In the genomic region with DNA sequence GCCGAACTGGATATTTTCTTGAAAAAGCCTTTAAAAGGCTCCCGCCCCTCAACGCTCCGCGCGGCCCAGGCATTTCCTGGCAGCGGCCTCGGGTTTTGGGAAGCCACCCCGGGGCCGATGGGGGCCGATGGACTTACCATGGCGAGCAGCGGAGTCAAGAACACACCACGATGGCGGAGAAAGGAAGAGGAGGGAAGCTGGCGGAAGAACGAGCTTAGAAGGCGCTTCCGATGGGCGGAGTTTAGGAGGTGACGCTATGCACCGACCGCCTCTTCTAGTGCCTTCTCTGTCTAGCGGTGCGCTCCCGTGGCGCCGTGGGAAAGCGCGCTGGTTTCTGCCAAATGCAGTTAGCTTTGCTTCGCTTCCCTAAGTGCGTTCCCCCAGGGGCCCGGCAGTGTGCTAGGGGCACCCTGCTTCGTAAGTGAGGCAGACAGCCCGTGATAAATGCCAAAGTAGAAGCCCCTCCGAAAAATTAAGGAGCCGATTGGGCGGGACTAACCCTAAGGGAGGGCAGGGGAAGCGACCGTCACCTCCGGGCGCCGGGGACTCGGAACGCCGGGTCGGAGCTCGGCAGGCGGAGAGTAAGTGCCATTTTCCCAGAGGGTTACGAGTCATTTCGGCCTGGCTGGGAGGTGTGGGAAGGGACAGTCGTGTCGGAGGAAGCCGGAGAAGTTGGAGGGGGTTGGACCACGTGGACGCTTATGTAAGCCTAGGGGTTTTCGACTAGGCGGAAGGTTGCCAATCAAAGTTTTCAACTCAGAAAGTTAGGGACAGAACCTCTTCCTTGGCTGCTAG, we compare ENCODE assay signal across 1 cellular context.
TF ChIP-seq lines count a peak whose summit lies in the region.

A gene (minus strand): TSS at position 194 of the 795 bp plus-strand sequence. CDS start 54 bp downstream, at position 140.

TF ChIP-seq in HEK293, 187 proteins besides CTCF, POLR2A, EP300 and RAD21 (continued from another document and continues in another):
- TF ChIP-seq, protein P1, sequence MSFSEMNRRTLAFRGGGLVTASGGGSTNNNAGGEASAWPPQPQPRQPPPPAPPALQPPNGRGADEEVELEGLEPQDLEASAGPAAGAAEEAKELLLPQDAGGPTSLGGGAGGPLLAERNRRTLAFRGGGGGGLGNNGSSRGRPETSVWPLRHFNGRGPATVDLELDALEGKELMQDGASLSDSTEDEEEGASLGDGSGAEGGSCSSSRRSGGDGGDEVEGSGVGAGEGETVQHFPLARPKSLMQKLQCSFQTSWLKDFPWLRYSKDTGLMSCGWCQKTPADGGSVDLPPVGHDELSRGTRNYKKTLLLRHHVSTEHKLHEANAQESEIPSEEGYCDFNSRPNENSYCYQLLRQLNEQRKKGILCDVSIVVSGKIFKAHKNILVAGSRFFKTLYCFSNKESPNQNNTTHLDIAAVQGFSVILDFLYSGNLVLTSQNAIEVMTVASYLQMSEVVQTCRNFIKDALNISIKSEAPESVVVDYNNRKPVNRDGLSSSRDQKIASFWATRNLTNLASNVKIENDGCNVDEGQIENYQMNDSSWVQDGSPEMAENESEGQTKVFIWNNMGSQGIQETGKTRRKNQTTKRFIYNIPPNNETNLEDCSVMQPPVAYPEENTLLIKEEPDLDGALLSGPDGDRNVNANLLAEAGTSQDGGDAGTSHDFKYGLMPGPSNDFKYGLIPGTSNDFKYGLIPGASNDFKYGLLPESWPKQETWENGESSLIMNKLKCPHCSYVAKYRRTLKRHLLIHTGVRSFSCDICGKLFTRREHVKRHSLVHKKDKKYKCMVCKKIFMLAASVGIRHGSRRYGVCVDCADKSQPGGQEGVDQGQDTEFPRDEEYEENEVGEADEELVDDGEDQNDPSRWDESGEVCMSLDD (tag by site-specific recombination; IDR thresholded peaks at IDR 0.05) = no peak
- peak; percentile 69 for TF ChIP-seq ZXDB (tag by site-specific recombination; IDR thresholded peaks at IDR 0.05)
- peak; percentile 39; the same call in 1 of the 2 replicates for TF ChIP-seq ZNF391 (tag by site-specific recombination; IDR thresholded peaks at IDR 0.05; ENCODE audit: borderline replicate concordance, low read depth)
- TF ChIP-seq ZNF175 (tag by site-specific recombination; IDR thresholded peaks at IDR 0.05) = no peak
- no peak for TF ChIP-seq ZNF654 (tag by site-specific recombination; IDR thresholded peaks at IDR 0.05; ENCODE audit: low read depth)
- no peak for TF ChIP-seq ZNF266 (tag by site-specific recombination; IDR thresholded peaks at IDR 0.05; ENCODE audit: low read depth)
- peak; percentile 22; the same call in 1 of the 2 replicates for TF ChIP-seq ZBTB7A (tag by site-specific recombination; IDR thresholded peaks at IDR 0.05; ENCODE audit: low read depth)
- no peak for TF ChIP-seq HOXC10 (CRISPR knock-in tag; IDR thresholded peaks at IDR 0.05)
- no peak for TF ChIP-seq RBAK (tag by site-specific recombination; IDR thresholded peaks at IDR 0.05)
- no peak for TF ChIP-seq HOXA7 (CRISPR knock-in tag; IDR thresholded peaks at IDR 0.05; ENCODE audit: borderline replicate concordance)
- TF ChIP-seq, protein P2, sequence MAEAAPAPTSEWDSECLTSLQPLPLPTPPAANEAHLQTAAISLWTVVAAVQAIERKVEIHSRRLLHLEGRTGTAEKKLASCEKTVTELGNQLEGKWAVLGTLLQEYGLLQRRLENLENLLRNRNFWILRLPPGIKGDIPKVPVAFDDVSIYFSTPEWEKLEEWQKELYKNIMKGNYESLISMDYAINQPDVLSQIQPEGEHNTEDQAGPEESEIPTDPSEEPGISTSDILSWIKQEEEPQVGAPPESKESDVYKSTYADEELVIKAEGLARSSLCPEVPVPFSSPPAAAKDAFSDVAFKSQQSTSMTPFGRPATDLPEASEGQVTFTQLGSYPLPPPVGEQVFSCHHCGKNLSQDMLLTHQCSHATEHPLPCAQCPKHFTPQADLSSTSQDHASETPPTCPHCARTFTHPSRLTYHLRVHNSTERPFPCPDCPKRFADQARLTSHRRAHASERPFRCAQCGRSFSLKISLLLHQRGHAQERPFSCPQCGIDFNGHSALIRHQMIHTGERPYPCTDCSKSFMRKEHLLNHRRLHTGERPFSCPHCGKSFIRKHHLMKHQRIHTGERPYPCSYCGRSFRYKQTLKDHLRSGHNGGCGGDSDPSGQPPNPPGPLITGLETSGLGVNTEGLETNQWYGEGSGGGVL (tag by site-specific recombination; IDR thresholded peaks at IDR 0.05) = peak; percentile 40; the same call in 1 of the 2 replicates
- peak; percentile 94 for TF ChIP-seq ZBTB20 (tag by site-specific recombination; IDR thresholded peaks at IDR 0.05)
- TF ChIP-seq ZBTB17 (tag by site-specific recombination; IDR thresholded peaks at IDR 0.05) = peak; percentile 81
- TF ChIP-seq GLIS2 (tag by site-specific recombination; IDR thresholded peaks at IDR 0.05) = peak; percentile 80
- no peak for TF ChIP-seq ZNF37A (tag by site-specific recombination; IDR thresholded peaks at IDR 0.05)
- TF ChIP-seq MEIS1 (CRISPR knock-in tag; IDR thresholded peaks at IDR 0.05; ENCODE audit: borderline replicate concordance) = no peak
- TF ChIP-seq KLF10 (tag by site-specific recombination; IDR thresholded peaks at IDR 0.05) = no peak
- TF ChIP-seq GLI4 (tag by site-specific recombination; IDR thresholded peaks at IDR 0.05) = no peak
- no peak for TF ChIP-seq ZNF48 (tag by site-specific recombination; IDR thresholded peaks at IDR 0.05)
- TF ChIP-seq ZNF140 (tag by site-specific recombination; IDR thresholded peaks at IDR 0.05) = no peak
- TF ChIP-seq KLF16 (tag by site-specific recombination; IDR thresholded peaks at IDR 0.05) = no peak; the same call in 1 of the 2 replicates
- TF ChIP-seq GLI2 (tag by site-specific recombination; IDR thresholded peaks at IDR 0.05; ENCODE audit: borderline replicate concordance, low read depth) = no peak
- TF ChIP-seq, protein P3, sequence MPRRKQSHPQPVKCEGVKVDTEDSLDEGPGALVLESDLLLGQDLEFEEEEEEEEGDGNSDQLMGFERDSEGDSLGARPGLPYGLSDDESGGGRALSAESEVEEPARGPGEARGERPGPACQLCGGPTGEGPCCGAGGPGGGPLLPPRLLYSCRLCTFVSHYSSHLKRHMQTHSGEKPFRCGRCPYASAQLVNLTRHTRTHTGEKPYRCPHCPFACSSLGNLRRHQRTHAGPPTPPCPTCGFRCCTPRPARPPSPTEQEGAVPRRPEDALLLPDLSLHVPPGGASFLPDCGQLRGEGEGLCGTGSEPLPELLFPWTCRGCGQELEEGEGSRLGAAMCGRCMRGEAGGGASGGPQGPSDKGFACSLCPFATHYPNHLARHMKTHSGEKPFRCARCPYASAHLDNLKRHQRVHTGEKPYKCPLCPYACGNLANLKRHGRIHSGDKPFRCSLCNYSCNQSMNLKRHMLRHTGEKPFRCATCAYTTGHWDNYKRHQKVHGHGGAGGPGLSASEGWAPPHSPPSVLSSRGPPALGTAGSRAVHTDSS (tag by site-specific recombination; IDR thresholded peaks at IDR 0.05) = peak; percentile 84
- TF ChIP-seq ZNF112 (tag by site-specific recombination; IDR thresholded peaks at IDR 0.05) = no peak
- TF ChIP-seq, protein P4, sequence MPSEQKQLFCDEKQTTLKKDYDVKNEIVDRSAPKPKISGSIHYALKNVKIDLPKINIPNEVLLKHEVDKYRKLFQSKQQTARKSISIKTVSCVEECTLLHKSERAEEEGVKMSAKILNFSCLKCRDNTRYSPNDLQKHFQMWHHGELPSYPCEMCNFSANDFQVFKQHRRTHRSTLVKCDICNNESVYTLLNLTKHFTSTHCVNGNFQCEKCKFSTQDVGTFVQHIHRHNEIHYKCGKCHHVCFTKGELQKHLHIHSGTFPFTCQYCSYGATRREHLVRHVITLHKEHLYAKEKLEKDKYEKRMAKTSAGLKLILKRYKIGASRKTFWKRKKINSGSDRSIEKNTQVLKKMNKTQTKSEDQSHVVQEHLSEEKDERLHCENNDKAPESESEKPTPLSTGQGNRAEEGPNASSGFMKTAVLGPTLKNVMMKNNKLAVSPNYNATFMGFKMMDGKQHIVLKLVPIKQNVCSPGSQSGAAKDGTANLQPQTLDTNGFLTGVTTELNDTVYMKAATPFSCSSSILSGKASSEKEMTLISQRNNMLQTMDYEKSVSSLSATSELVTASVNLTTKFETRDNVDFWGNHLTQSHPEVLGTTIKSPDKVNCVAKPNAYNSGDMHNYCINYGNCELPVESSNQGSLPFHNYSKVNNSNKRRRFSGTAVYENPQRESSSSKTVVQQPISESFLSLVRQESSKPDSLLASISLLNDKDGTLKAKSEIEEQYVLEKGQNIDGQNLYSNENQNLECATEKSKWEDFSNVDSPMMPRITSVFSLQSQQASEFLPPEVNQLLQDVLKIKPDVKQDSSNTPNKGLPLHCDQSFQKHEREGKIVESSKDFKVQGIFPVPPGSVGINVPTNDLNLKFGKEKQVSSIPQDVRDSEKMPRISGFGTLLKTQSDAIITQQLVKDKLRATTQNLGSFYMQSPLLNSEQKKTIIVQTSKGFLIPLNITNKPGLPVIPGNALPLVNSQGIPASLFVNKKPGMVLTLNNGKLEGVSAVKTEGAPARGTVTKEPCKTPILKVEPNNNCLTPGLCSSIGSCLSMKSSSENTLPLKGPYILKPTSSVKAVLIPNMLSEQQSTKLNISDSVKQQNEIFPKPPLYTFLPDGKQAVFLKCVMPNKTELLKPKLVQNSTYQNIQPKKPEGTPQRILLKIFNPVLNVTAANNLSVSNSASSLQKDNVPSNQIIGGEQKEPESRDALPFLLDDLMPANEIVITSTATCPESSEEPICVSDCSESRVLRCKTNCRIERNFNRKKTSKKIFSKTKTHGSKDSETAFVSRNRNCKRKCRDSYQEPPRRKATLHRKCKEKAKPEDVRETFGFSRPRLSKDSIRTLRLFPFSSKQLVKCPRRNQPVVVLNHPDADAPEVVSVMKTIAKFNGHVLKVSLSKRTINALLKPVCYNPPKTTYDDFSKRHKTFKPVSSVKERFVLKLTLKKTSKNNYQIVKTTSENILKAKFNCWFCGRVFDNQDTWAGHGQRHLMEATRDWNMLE (tag by site-specific recombination; conservative IDR thresholded peaks at IDR 0.05; ENCODE audit: low read depth) = 0 out of 2 replicates have a peak, but pooled peaks have one; percentile 13
- no peak for TF ChIP-seq ZNF133 (tag by site-specific recombination; IDR thresholded peaks at IDR 0.05)
- TF ChIP-seq ZEB2 (tag by site-specific recombination; IDR thresholded peaks at IDR 0.05) = peak; percentile 74
- TF ChIP-seq ZNF707 (tag by site-specific recombination; IDR thresholded peaks at IDR 0.05) = no peak
- TF ChIP-seq, protein P5, sequence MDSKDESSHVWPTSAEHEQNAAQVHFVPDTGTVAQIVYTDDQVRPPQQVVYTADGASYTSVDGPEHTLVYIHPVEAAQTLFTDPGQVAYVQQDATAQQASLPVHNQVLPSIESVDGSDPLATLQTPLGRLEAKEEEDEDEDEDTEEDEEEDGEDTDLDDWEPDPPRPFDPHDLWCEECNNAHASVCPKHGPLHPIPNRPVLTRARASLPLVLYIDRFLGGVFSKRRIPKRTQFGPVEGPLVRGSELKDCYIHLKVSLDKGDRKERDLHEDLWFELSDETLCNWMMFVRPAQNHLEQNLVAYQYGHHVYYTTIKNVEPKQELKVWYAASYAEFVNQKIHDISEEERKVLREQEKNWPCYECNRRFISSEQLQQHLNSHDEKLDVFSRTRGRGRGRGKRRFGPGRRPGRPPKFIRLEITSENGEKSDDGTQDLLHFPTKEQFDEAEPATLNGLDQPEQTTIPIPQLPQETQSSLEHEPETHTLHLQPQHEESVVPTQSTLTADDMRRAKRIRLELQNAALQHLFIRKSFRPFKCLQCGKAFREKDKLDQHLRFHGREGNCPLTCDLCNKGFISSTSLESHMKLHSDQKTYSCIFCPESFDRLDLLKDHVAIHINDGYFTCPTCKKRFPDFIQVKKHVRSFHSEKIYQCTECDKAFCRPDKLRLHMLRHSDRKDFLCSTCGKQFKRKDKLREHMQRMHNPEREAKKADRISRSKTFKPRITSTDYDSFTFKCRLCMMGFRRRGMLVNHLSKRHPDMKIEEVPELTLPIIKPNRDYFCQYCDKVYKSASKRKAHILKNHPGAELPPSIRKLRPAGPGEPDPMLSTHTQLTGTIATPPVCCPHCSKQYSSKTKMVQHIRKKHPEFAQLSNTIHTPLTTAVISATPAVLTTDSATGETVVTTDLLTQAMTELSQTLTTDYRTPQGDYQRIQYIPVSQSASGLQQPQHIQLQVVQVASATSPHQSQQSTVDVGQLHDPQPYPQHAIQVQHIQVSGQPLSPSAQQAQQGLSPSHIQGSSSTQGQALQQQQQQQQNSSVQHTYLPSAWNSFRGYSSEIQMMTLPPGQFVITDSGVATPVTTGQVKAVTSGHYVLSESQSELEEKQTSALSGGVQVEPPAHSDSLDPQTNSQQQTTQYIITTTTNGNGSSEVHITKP (tag by site-specific recombination; IDR thresholded peaks at IDR 0.05) = peak; percentile 93
- no peak for TF ChIP-seq ZNF146 (tag by site-specific recombination; IDR thresholded peaks at IDR 0.05)
- TF ChIP-seq ZNF629 (tag by site-specific recombination; IDR thresholded peaks at IDR 0.05) = peak; percentile 84
- TF ChIP-seq SCRT1 (tag by site-specific recombination; IDR thresholded peaks at IDR 0.05; ENCODE audit: borderline replicate concordance) = no peak
- TF ChIP-seq, protein P6, sequence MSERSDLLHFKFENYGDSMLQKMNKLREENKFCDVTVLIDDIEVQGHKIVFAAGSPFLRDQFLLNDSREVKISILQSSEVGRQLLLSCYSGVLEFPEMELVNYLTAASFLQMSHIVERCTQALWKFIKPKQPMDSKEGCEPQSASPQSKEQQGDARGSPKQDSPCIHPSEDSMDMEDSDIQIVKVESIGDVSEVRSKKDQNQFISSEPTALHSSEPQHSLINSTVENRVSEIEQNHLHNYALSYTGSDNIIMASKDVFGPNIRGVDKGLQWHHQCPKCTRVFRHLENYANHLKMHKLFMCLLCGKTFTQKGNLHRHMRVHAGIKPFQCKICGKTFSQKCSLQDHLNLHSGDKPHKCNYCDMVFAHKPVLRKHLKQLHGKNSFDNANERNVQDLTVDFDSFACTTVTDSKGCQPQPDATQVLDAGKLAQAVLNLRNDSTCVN (tag by site-specific recombination; optimal IDR thresholded peaks at IDR 0.05) = peak; percentile 31
- no peak for TF ChIP-seq ZNF292 (tag by site-specific recombination; IDR thresholded peaks at IDR 0.05; ENCODE audit: borderline replicate concordance, low read depth)
- TF ChIP-seq ZNF529 (tag by site-specific recombination; IDR thresholded peaks at IDR 0.05; ENCODE audit: insufficient replicate concordance) = no peak
- TF ChIP-seq ZNF10 (tag by site-specific recombination; IDR thresholded peaks at IDR 0.05) = no peak
- peak; percentile 73 for TF ChIP-seq SP3 (tag by site-specific recombination; IDR thresholded peaks at IDR 0.05)
- peak; percentile 83 for TF ChIP-seq IKZF3 (tag by site-specific recombination; IDR thresholded peaks at IDR 0.05)
